28 cellular contexts compared by ENCODE assay signal in genomic region chr12:5503774-5504173, GRCh38.
DNase-seq lines count a peak whose midpoint lies in the region; ATAC-seq and TF ChIP-seq lines count a peak whose summit lies in the region.
"Had no signal": no experiment of that assay in that cellular context is flagged by ENCODE, and none has a peak within 500 bp of the region (broad histone marks: within the 10 kb centered on the region; RNA-seq: fewer than 3 reads in every experiment).

No MANE protein-coding gene starts in this region.

- H3K36me3 ChIP-seq in hepatocyte (replicated peaks; ENCODE audit: insufficient read depth, low read depth) = no peaks in the 10 kb centered on the region
- H3K36me3 ChIP-seq: BLaER1 treated with 17β-estradiol and CSF1 and Interleukin-3, amounts not matched to agents 10 nM and 100 nM; HAP-1 had no signal

- POLR2A ChIA-PET in CD4-positive, alpha-beta T cell (lab: Charles Lee) = no interaction called here

- H2AFZ ChIP-seq in hepatocyte = no peak overlapping the region
- H2AFZ ChIP-seq: PC-9 had no signal

- no peak overlapping the region for H3K27ac Mint-ChIP-seq in CD4-positive, alpha-beta T cell
- H3K27ac Mint-ChIP-seq: activated CD4-positive, alpha-beta T cell treated with anti-CD3 and anti-CD28 coated beads, Interleukin-2, amount 10 ng/mL, durations not matched to agents 7 days and 5 days; activated CD8-positive, alpha-beta memory T cell treated with anti-CD3 and anti-CD28 coated beads, Interleukin-2, amount 10 ng/mL, durations not matched to agents 7 days and 5 days; activated naive CD4-positive, alpha-beta T cell treated with anti-CD3 and anti-CD28 coated beads, Interleukin-2, amount 50 U/mL, for 24 hours; activated T-helper 17 cell treated with anti-CD3 and anti-CD28 coated beads, Interleukin-2, amount 50 U/mL, for 72 hours; natural killer cell had no signal

- no peak overlapping the region for H3K4me3 Mint-ChIP-seq in CD4-positive, alpha-beta T cell
- H3K4me3 Mint-ChIP-seq: activated CD4-positive, alpha-beta T cell treated with anti-CD3 and anti-CD28 coated beads, Interleukin-2, amount 10 ng/mL, durations not matched to agents 7 days and 5 days; activated CD8-positive, alpha-beta memory T cell treated with anti-CD3 and anti-CD28 coated beads, Interleukin-2, amount 10 ng/mL, durations not matched to agents 7 days and 5 days; activated naive CD4-positive, alpha-beta T cell treated with anti-CD3 and anti-CD28 coated beads, Interleukin-2, amount 50 U/mL, for 24 hours; activated T-helper 17 cell treated with anti-CD3 and anti-CD28 coated beads, Interleukin-2, amount 50 U/mL, for 72 hours; natural killer cell had no signal

- H3K27me3 ChIP-seq in hepatocyte = no peaks in the 10 kb centered on the region
- H3K27me3 ChIP-seq in CD4-positive, alpha-beta T cell (ENCODE audit: control insufficient read depth, insufficient read depth, low read length) = no peaks in the 10 kb centered on the region
- H3K27me3 ChIP-seq: BLaER1 treated with 17β-estradiol and CSF1 and Interleukin-3, amounts not matched to agents 10 nM and 100 nM had no signal

- no peaks in the 10 kb centered on the region for H3K9me2 ChIP-seq in hepatocyte (replicated peaks; ENCODE audit: insufficient read depth)

- H3K4me1 Mint-ChIP-seq in CD4-positive, alpha-beta T cell (ENCODE audit: low read depth) = no peaks in the 10 kb centered on the region
- H3K4me1 Mint-ChIP-seq: activated CD4-positive, alpha-beta T cell treated with anti-CD3 and anti-CD28 coated beads, Interleukin-2, amount 10 ng/mL, durations not matched to agents 7 days and 5 days; activated CD8-positive, alpha-beta memory T cell treated with anti-CD3 and anti-CD28 coated beads, Interleukin-2, amount 10 ng/mL, durations not matched to agents 7 days and 5 days; activated naive CD4-positive, alpha-beta T cell treated with anti-CD3 and anti-CD28 coated beads, Interleukin-2, amount 50 U/mL, for 24 hours; activated T-helper 17 cell treated with anti-CD3 and anti-CD28 coated beads, Interleukin-2, amount 50 U/mL, for 72 hours; natural killer cell had no signal

- no peaks in the 10 kb centered on the region for H4K20me1 ChIP-seq in hepatocyte (ENCODE audit: insufficient read depth, poor library complexity, severe bottlenecking)
- H4K20me1 ChIP-seq: BLaER1 treated with 17β-estradiol and CSF1 and Interleukin-3, amounts not matched to agents 10 nM and 100 nM had no signal

- WGBS in hepatocyte (ENCODE audit: low lambda C conversion rate, missing lambda C conversion rate) = 44% methylated on average over 6 of the region's 6 CpGs

- CTCF ChIA-PET in CD4-positive, alpha-beta T cell (lab: Charles Lee) = no interaction called here

- no peaks in the 10 kb centered on the region for H3K36me3 Mint-ChIP-seq in CD4-positive, alpha-beta T cell (ENCODE audit: low read depth)
- H3K36me3 Mint-ChIP-seq: activated CD8-positive, alpha-beta memory T cell treated with anti-CD3 and anti-CD28 coated beads, Interleukin-2, amount 10 ng/mL, durations not matched to agents 7 days and 5 days; activated naive CD4-positive, alpha-beta T cell treated with anti-CD3 and anti-CD28 coated beads, Interleukin-2, amount 50 U/mL, for 24 hours; natural killer cell had no signal

- DNase-seq in HT-29 (ENCODE audit: low spot score) (peak; percentile 15), RPMI7951 (ENCODE audit: low read depth) (peak; percentile 52), hepatocyte (ENCODE audit: low spot score) (peak; percentile 59), renal cortical epithelial cell (ENCODE audit: low read depth) (peak; percentile 16), NCI-H1436 treated with DMSO at 0.1 percent for 48 hours (lab: John Stamatoyannopoulos, UW) (no peak)
- DNase-seq in CD4-positive, alpha-beta T cell = no peak
- no peak for DNase-seq in activated T-cell treated with anti-CD3 and anti-CD28 coated beads, Interleukin-2, amount 50 U/mL, for 1 hour
- DNase-seq: activated CD4-positive, alpha-beta T cell treated with anti-CD3 and anti-CD28 coated beads, Interleukin-2, amount 10 ng/mL, durations not matched to agents 7 days and 5 days; activated CD8-positive, alpha-beta memory T cell treated with anti-CD3 and anti-CD28 coated beads, Interleukin-2, amount 10 ng/mL, durations not matched to agents 7 days and 5 days; anterior cingulate cortex; glutamatergic neuron; Karpas-422; natural killer cell; NCI-H1048; NCI-H2081; NCI-H510A; NK-92 treated with Interleukin-12 subunit alpha and Interleukin-12 subunit beta, amount 100 ng/mL, for 24 hours; stimulated activated CD4-positive, alpha-beta T cell treated with anti-CD3 and anti-CD28 coated beads, Interleukin-12 subunit alpha, Interleukin-12 subunit beta, amount 100 ng/mL, for 4 hours; stimulated activated CD4-positive, alpha-beta T cell treated with anti-CD3 and anti-CD28 coated beads, Interleukin-4, amount 100 ng/mL, for 4 hours; stimulated activated naive CD4-positive, alpha-beta T cell treated with Interleukin-2 at 50 U/mL for 16 hours had no signal

- no peak overlapping the region for H3K4me2 ChIP-seq in hepatocyte
- H3K4me2 ChIP-seq: BLaER1 treated with 17β-estradiol and CSF1 and Interleukin-3, amounts not matched to agents 10 nM and 100 nM; PC-9 had no signal

- no peak for TF ChIP-seq CTCF in hepatocyte (IDR thresholded peaks at IDR 0.05; ENCODE audit: poor library complexity)
- TF ChIP-seq CTCF in CD4-positive, alpha-beta T cell (IDR thresholded peaks at IDR 0.05) = no peak

- peaks cover 32% of the 10 kb centered on the region for H3K4me1 ChIP-seq in hepatocyte (ENCODE audit: insufficient read depth)
- H3K4me1 ChIP-seq: HAP-1 had no signal

- peaks cover 6% of the 10 kb centered on the region for H3K27me3 Mint-ChIP-seq in CD4-positive, alpha-beta T cell
- H3K27me3 Mint-ChIP-seq: activated CD8-positive, alpha-beta memory T cell treated with anti-CD3 and anti-CD28 coated beads, Interleukin-2, amount 10 ng/mL, durations not matched to agents 7 days and 5 days had no signal

- H3K79me2 ChIP-seq in hepatocyte = no peaks in the 10 kb centered on the region

- H3K4me3 ChIP-seq in hepatocyte = no peak overlapping the region
- H3K4me3 ChIP-seq: BLaER1 treated with 17β-estradiol and CSF1 and Interleukin-3, amounts not matched to agents 10 nM and 100 nM; GM12878; HAP-1; PC-9 had no signal

- peak overlapping the region; percentile 0 for H3K27ac ChIP-seq in hepatocyte
- H3K27ac ChIP-seq in CD4-positive, alpha-beta T cell (ENCODE audit: low read depth, low read length) = no peak overlapping the region
- H3K27ac ChIP-seq: BLaER1 treated with 17β-estradiol and CSF1 and Interleukin-3, amounts not matched to agents 10 nM and 100 nM; PC-9 had no signal

- H3K9me3 Mint-ChIP-seq in CD4-positive, alpha-beta T cell = no peaks in the 10 kb centered on the region
- H3K9me3 Mint-ChIP-seq: activated CD4-positive, alpha-beta T cell treated with anti-CD3 and anti-CD28 coated beads, Interleukin-2, amount 10 ng/mL, durations not matched to agents 7 days and 5 days; activated naive CD4-positive, alpha-beta T cell treated with anti-CD3 and anti-CD28 coated beads, Interleukin-2, amount 50 U/mL, for 24 hours; activated T-helper 17 cell treated with anti-CD3 and anti-CD28 coated beads, Interleukin-2, amount 50 U/mL, for 72 hours; natural killer cell had no signal

- no peaks in the 10 kb centered on the region for H3K9me3 ChIP-seq in hepatocyte (ENCODE audit: low read depth)
- no peaks in the 10 kb centered on the region for H3K9me3 ChIP-seq in CD4-positive, alpha-beta T cell (ENCODE audit: control insufficient read depth, low read length)
- H3K9me3 ChIP-seq: BLaER1 treated with 17β-estradiol and CSF1 and Interleukin-3, amounts not matched to agents 10 nM and 100 nM; HAP-1 had no signal

- intact Hi-C loops in CD4-positive, alpha-beta T cell (cut with DNase I, micrococcal nuclease) = no loop called here

- no peak for ATAC-seq in CD4-positive, alpha-beta T cell (ENCODE audit: poor library complexity)
- ATAC-seq in HG03095 (IDR thresholded peaks at IDR 0.05; ENCODE audit: unreplicated experiment) = no peak
- ATAC-seq: activated CD8-positive, alpha-beta memory T cell treated with anti-CD3 and anti-CD28 coated beads, Interleukin-2, amount 10 ng/mL, durations not matched to agents 7 days and 5 days; activated T-helper 17 cell treated with anti-CD3 and anti-CD28 coated beads, Interleukin-2, amount 50 U/mL, for 72 hours; GM12878; left lobe of liver; natural killer cell had no signal

Comparison
In these comparisons a context has a peak if more than half of its experiments do, and no peak if none do; other contexts are left out.
1. DNase-seq: peak in HT-29 (single experiment), RPMI7951 (single experiment), hepatocyte (single experiment) and renal cortical epithelial cell (single experiment); none in CD4-positive, alpha-beta T cell (0 of 10), NCI-H1436 treated with DMSO at 0.1 percent for 48 hours (single experiment) and activated T-cell treated with anti-CD3 and anti-CD28 coated beads, Interleukin-2, amount 50 U/mL, for 1 hour (single experiment).